ENCODE assay signal across 20 cellular contexts in the genomic region with DNA sequence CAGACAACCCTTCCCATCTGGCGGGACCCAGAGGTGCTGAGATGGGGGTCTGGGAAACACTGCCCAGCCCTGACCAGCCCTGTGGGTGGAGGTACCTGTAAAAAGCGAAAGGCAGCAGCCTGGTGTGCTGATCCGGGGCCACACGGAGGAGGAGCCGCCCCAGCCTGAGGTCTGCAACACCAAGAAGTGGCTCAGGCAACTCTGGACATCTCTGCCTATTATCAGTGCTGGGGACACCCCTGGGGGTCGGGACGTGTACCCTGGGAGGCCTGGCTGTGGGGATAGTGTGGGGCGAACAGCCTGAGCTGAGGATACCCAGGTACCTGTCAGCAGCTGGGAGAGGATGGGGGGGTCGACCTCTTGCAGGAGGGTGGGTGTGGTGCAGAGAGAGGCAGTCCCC. TPM values are rescaled to one million over a fixed set of nuclear protein-coding genes. Genes with fewer than 3 reads are reported as not detected.
DNase-seq lines count a peak whose midpoint lies in the region; ATAC-seq and TF ChIP-seq lines count a peak whose summit lies in the region.
"Had no signal": no experiment of that assay in that cellular context is flagged by ENCODE, and none has a peak within 500 bp of the region (broad histone marks: within the 10 kb centered on the region; RNA-seq: fewer than 3 reads in every experiment).

No MANE protein-coding gene starts in this region.

- H3K36me3 Mint-ChIP-seq in activated CD4-positive, alpha-beta memory T cell treated with anti-CD3 and anti-CD28 coated beads for 36 hours, result peaks cover 61% of the 10 kb centered on the region
- peaks cover 78% of the 10 kb centered on the region for H3K36me3 Mint-ChIP-seq in activated CD4-positive, alpha-beta memory T cell treated with anti-CD3 and anti-CD28 coated beads, Interleukin-2, amount 10 ng/mL, durations not matched to agents 7 days and 5 days (ENCODE audit: low read depth)
- peaks cover 44% of the 10 kb centered on the region for H3K36me3 Mint-ChIP-seq in activated naive CD8-positive, alpha-beta T cell treated with anti-CD3 and anti-CD28 coated beads, Interleukin-2, amount 10 ng/mL, durations not matched to agents 7 days and 5 days

- no peak for TF ChIP-seq CTCF in osteoblast (IDR thresholded peaks at IDR 0.05; ENCODE audit: extremely low read depth, low read depth, low read length)

- H3K79me2 ChIP-seq in osteoblast (ENCODE audit: insufficient read depth, low read length), result peaks cover 4% of the 10 kb centered on the region

- no peak overlapping the region for H3K4me2 ChIP-seq in osteoblast (ENCODE audit: insufficient read depth, low read length)

- in situ Hi-C loops in ACHN (cut with HindIII; ENCODE audit: low pct_ligation_motif_present, low pct_unique_long_range_greater_than_20kb, low sequenced_read_pairs), result no loop called here

- no peak for DNase-seq in activated CD4-positive, alpha-beta memory T cell treated with anti-CD3 and anti-CD28 coated beads for 36 hours
- no peak for DNase-seq in activated CD4-positive, alpha-beta memory T cell treated with anti-CD3 and anti-CD28 coated beads, Interleukin-2, amount 10 ng/mL, durations not matched to agents 7 days and 5 days
- peak; percentile 25 for DNase-seq in D341Med (ENCODE audit: low spot score)
- DNase-seq in activated naive CD8-positive, alpha-beta T cell treated with anti-CD3 and anti-CD28 coated beads, Interleukin-2, amount 10 ng/mL, durations not matched to agents 7 days and 5 days, result no peak
- peak; percentile 60 for DNase-seq in osteoblast (ENCODE audit: insufficient read length, low spot score, missing footprints)
- DNase-seq in head of caudate nucleus, result no peak
- no peak for DNase-seq in ACHN
- DNase-seq: GOT3, KG1, MG63, NCI-H1092 treated with DMSO at 0.1 percent for 48 hours, NCI-H1694, NCI-H2107, NCI-H446, NCI-H748 treated with DMSO at 0.1 percent for 48 hours, PC-3 had no signal

- intact Hi-C loops in activated CD4-positive, alpha-beta memory T cell treated with anti-CD3 and anti-CD28 coated beads for 36 hours (cut with micrococcal nuclease), result loop anchor here (5.0 kb wide), 1 partner anchor 37 kb away; a partner anchor contains a TSS
- intact Hi-C loops in head of caudate nucleus (cut with DNase I), result no loop called here

- H3K4me1 ChIP-seq in osteoblast (ENCODE audit: insufficient read depth, low read length), result no peaks in the 10 kb centered on the region

- POLR2A ChIA-PET in activated CD4-positive, alpha-beta memory T cell treated with anti-CD3 and anti-CD28 coated beads for 36 hours (lab: Charles Lee), result no interaction called here
- POLR2A ChIA-PET in activated CD4-positive, alpha-beta memory T cell treated with anti-CD3 and anti-CD28 coated beads, Interleukin-2, amount 10 ng/mL, durations not matched to agents 7 days and 5 days (lab: Charles Lee), result interaction anchor here (0.6 to 7.8 kb wide), 7 partner anchors 15 to 104 kb away, joined by 3 to 89 read pairs (median 3); a partner anchor contains a TSS
- POLR2A ChIA-PET in activated naive CD8-positive, alpha-beta T cell treated with anti-CD3 and anti-CD28 coated beads, Interleukin-2, amount 10 ng/mL, durations not matched to agents 7 days and 5 days (lab: Charles Lee), result interaction anchor here (1.1 to 5.5 kb wide), 6 partner anchors 12 to 33 kb away, joined by 3 to 33 read pairs (median 4); no protein-coding TSS in a partner anchor

- H3K27me3 ChIP-seq in osteoblast (ENCODE audit: insufficient read depth, low read length), result no peaks in the 10 kb centered on the region
- H3K27me3 ChIP-seq: MG63 had no signal

- CTCF ChIA-PET in activated CD4-positive, alpha-beta memory T cell treated with anti-CD3 and anti-CD28 coated beads for 36 hours (lab: Charles Lee), result interaction anchor here (0.9 to 2.0 kb wide), 2 partner anchors 33 to 39 kb away, joined by 4 to 10 read pairs; no protein-coding TSS in a partner anchor
- CTCF ChIA-PET in activated CD4-positive, alpha-beta memory T cell treated with anti-CD3 and anti-CD28 coated beads, Interleukin-2, amount 10 ng/mL, durations not matched to agents 7 days and 5 days (lab: Charles Lee), result interaction anchor here (1.1 to 4.5 kb wide), 2 partner anchors 34 to 171 kb away, joined by 3 to 32 read pairs; no protein-coding TSS in a partner anchor

- H3K27ac ChIP-seq in osteoblast (ENCODE audit: low read depth, low read length), result no peak overlapping the region
- H3K27ac ChIP-seq: C4-2B, HL-60 had no signal

- peaks cover 10% of the 10 kb centered on the region for H4K20me1 ChIP-seq in osteoblast (ENCODE audit: insufficient read depth, low read length)

- no peaks in the 10 kb centered on the region for H3K27me3 Mint-ChIP-seq in activated CD4-positive, alpha-beta memory T cell treated with anti-CD3 and anti-CD28 coated beads for 36 hours
- H3K27me3 Mint-ChIP-seq in activated CD4-positive, alpha-beta memory T cell treated with anti-CD3 and anti-CD28 coated beads, Interleukin-2, amount 10 ng/mL, durations not matched to agents 7 days and 5 days, result no peaks in the 10 kb centered on the region
- no peaks in the 10 kb centered on the region for H3K27me3 Mint-ChIP-seq in activated naive CD8-positive, alpha-beta T cell treated with anti-CD3 and anti-CD28 coated beads, Interleukin-2, amount 10 ng/mL, durations not matched to agents 7 days and 5 days

- H3K36me3 ChIP-seq in osteoblast (ENCODE audit: insufficient read depth, low read length), result peaks cover 54% of the 10 kb centered on the region

- no peaks in the 10 kb centered on the region for H3K9me3 Mint-ChIP-seq in activated CD4-positive, alpha-beta memory T cell treated with anti-CD3 and anti-CD28 coated beads for 36 hours
- H3K9me3 Mint-ChIP-seq in activated CD4-positive, alpha-beta memory T cell treated with anti-CD3 and anti-CD28 coated beads, Interleukin-2, amount 10 ng/mL, durations not matched to agents 7 days and 5 days, result no peaks in the 10 kb centered on the region
- H3K9me3 Mint-ChIP-seq in activated naive CD8-positive, alpha-beta T cell treated with anti-CD3 and anti-CD28 coated beads, Interleukin-2, amount 10 ng/mL, durations not matched to agents 7 days and 5 days, result no peaks in the 10 kb centered on the region

- H3K4me3 Mint-ChIP-seq in activated CD4-positive, alpha-beta memory T cell treated with anti-CD3 and anti-CD28 coated beads for 36 hours, result no peak overlapping the region
- no peak overlapping the region for H3K4me3 Mint-ChIP-seq in activated CD4-positive, alpha-beta memory T cell treated with anti-CD3 and anti-CD28 coated beads, Interleukin-2, amount 10 ng/mL, durations not matched to agents 7 days and 5 days
- no peak overlapping the region for H3K4me3 Mint-ChIP-seq in activated naive CD8-positive, alpha-beta T cell treated with anti-CD3 and anti-CD28 coated beads, Interleukin-2, amount 10 ng/mL, durations not matched to agents 7 days and 5 days

- peak overlapping the region; percentile 49 for H3K27ac Mint-ChIP-seq in activated CD4-positive, alpha-beta memory T cell treated with anti-CD3 and anti-CD28 coated beads for 36 hours
- H3K27ac Mint-ChIP-seq in activated CD4-positive, alpha-beta memory T cell treated with anti-CD3 and anti-CD28 coated beads, Interleukin-2, amount 10 ng/mL, durations not matched to agents 7 days and 5 days, result no peak overlapping the region
- H3K27ac Mint-ChIP-seq in activated naive CD8-positive, alpha-beta T cell treated with anti-CD3 and anti-CD28 coated beads, Interleukin-2, amount 10 ng/mL, durations not matched to agents 7 days and 5 days, result peak overlapping the region; percentile 25

- no peak overlapping the region for H2AFZ ChIP-seq in osteoblast (ENCODE audit: low read length)

- no peak for ATAC-seq in activated naive CD8-positive, alpha-beta T cell treated with anti-CD3 and anti-CD28 coated beads, Interleukin-2, amount 10 ng/mL, durations not matched to agents 7 days and 5 days (ENCODE audit: low read depth)
- ATAC-seq in GM21526 (IDR thresholded peaks at IDR 0.05; ENCODE audit: low FRiP score, unreplicated experiment), result no peak
- ATAC-seq: GM12878, PC-3 had no signal

- H3K4me3 ChIP-seq in osteoblast (ENCODE audit: insufficient read depth, low read length), result no peak overlapping the region
- H3K4me3 ChIP-seq: GM12878, MG63 had no signal

- peaks cover 23% of the 10 kb centered on the region for H3K4me1 Mint-ChIP-seq in activated CD4-positive, alpha-beta memory T cell treated with anti-CD3 and anti-CD28 coated beads for 36 hours (ENCODE audit: low read depth)
- peaks cover 26% of the 10 kb centered on the region for H3K4me1 Mint-ChIP-seq in activated CD4-positive, alpha-beta memory T cell treated with anti-CD3 and anti-CD28 coated beads, Interleukin-2, amount 10 ng/mL, durations not matched to agents 7 days and 5 days
- peaks cover 20% of the 10 kb centered on the region for H3K4me1 Mint-ChIP-seq in activated naive CD8-positive, alpha-beta T cell treated with anti-CD3 and anti-CD28 coated beads, Interleukin-2, amount 10 ng/mL, durations not matched to agents 7 days and 5 days

- H3K9me3 ChIP-seq in osteoblast (ENCODE audit: low read depth, low read length), result no peaks in the 10 kb centered on the region
- H3K9me3 ChIP-seq: MG63 had no signal

RNA-seq across cellular contexts. Expression of a gene that starts 18.0 kb away (rescaled TPM):
- total RNA-seq in activated CD4-positive, alpha-beta memory T cell treated with anti-CD3 and anti-CD28 coated beads for 36 hours, result 10 to 100 TPM; 22.1 to 25.6 TPM
- total RNA-seq in activated CD4-positive, alpha-beta memory T cell treated with anti-CD3 and anti-CD28 coated beads, Interleukin-2, amount 10 ng/mL, durations not matched to agents 7 days and 5 days, result 10 to 100 TPM; 50.4 to 56.5 TPM
- 100 to 1,000 TPM in 1 of 2 experiments, 10 to 100 TPM in 1; 98.0 to 107 TPM for total RNA-seq in activated naive CD8-positive, alpha-beta T cell treated with anti-CD3 and anti-CD28 coated beads, Interleukin-2, amount 10 ng/mL, durations not matched to agents 7 days and 5 days
- 11.5 and 12.3 TPM in 2 replicates for total RNA-seq in osteoblast

RNA-seq across cellular contexts. Expression of a gene that starts 18.7 kb away (rescaled TPM):
- total RNA-seq in activated CD4-positive, alpha-beta memory T cell treated with anti-CD3 and anti-CD28 coated beads for 36 hours, result 1 to 10 TPM; 2.9 to 3.2 TPM
- 1 to 10 TPM; 7.0 to 7.8 TPM for total RNA-seq in activated CD4-positive, alpha-beta memory T cell treated with anti-CD3 and anti-CD28 coated beads, Interleukin-2, amount 10 ng/mL, durations not matched to agents 7 days and 5 days
- total RNA-seq in activated naive CD8-positive, alpha-beta T cell treated with anti-CD3 and anti-CD28 coated beads, Interleukin-2, amount 10 ng/mL, durations not matched to agents 7 days and 5 days, result 10 to 100 TPM; 10.3 to 12.8 TPM
- 13.3 and 14.5 TPM in 2 replicates for total RNA-seq in osteoblast

RNA-seq across cellular contexts. Expression of a gene that starts 37.9 kb away (rescaled TPM):
- 1 to 10 TPM; 6.8 to 7.6 TPM for total RNA-seq in activated CD4-positive, alpha-beta memory T cell treated with anti-CD3 and anti-CD28 coated beads for 36 hours
- total RNA-seq in activated CD4-positive, alpha-beta memory T cell treated with anti-CD3 and anti-CD28 coated beads, Interleukin-2, amount 10 ng/mL, durations not matched to agents 7 days and 5 days, result 10 to 100 TPM in 1 of 2 experiments, 1 to 10 TPM in 1; 9.4 to 10.0 TPM
- 1 to 10 TPM; 7.6 to 8.0 TPM for total RNA-seq in activated naive CD8-positive, alpha-beta T cell treated with anti-CD3 and anti-CD28 coated beads, Interleukin-2, amount 10 ng/mL, durations not matched to agents 7 days and 5 days
- 12.1 and 14.8 TPM in 2 replicates for total RNA-seq in osteoblast

RNA-seq across cellular contexts. Expression of a gene that starts 52.9 kb away (rescaled TPM):
- total RNA-seq in activated CD4-positive, alpha-beta memory T cell treated with anti-CD3 and anti-CD28 coated beads for 36 hours, result 10 to 100 TPM; 90.0 to 92.4 TPM
- 10 to 100 TPM; 73.2 to 74.0 TPM for total RNA-seq in activated CD4-positive, alpha-beta memory T cell treated with anti-CD3 and anti-CD28 coated beads, Interleukin-2, amount 10 ng/mL, durations not matched to agents 7 days and 5 days
- total RNA-seq in activated naive CD8-positive, alpha-beta T cell treated with anti-CD3 and anti-CD28 coated beads, Interleukin-2, amount 10 ng/mL, durations not matched to agents 7 days and 5 days, result 100 to 1,000 TPM; 103 to 104 TPM
- total RNA-seq in osteoblast, result 24.8 and 37.6 TPM in 2 replicates

Comparison
In these comparisons a context has a peak if more than half of its experiments do, and no peak if none do; other contexts are left out.
1. DNase-seq: peak in D341Med (single experiment) and osteoblast (single experiment); none in activated CD4-positive, alpha-beta memory T cell treated with anti-CD3 and anti-CD28 coated beads for 36 hours (single experiment), activated CD4-positive, alpha-beta memory T cell treated with anti-CD3 and anti-CD28 coated beads, Interleukin-2, amount 10 ng/mL, durations not matched to agents 7 days and 5 days (single experiment), activated naive CD8-positive, alpha-beta T cell treated with anti-CD3 and anti-CD28 coated beads, Interleukin-2, amount 10 ng/mL, durations not matched to agents 7 days and 5 days (single experiment), head of caudate nucleus (0 of 42) and ACHN (single experiment).